25 cellular contexts compared by ENCODE assay signal in the genomic region with DNA sequence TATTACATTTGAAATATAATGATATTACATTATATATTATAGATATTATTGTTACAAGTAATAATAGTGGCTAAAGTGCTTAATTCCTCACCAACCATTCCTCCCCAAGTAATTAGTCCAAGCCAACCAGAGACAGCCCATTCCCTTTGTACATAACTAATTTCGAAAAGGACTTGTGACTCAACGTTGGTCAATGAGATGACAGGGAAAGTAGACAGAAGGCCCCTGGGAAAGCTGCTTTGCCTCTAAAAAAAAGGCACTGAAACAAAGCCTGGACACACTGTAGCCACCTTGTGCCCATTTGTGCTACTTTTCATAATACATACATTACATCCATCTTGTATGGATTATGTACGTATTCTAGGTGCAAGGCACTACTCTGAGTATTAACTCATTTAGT. TPM values are rescaled to one million over a fixed set of nuclear protein-coding genes. Genes with fewer than 3 reads are reported as not detected.
A peak's percentile ranks its signal among the peaks of the same experiment; 100 is the strongest.
DNase-seq lines count a peak whose midpoint lies in the region; ATAC-seq and TF ChIP-seq lines count a peak whose summit lies in the region.
"Had no signal": no experiment of that assay in that cellular context is flagged by ENCODE, and none has a peak within 500 bp of the region (broad histone marks: within the 10 kb centered on the region; RNA-seq: fewer than 3 reads in every experiment).

No MANE protein-coding gene starts in this region.

- no peak for TF ChIP-seq POLR2A in IMR-90 (IDR thresholded peaks at IDR 0.05; ENCODE audit: low read depth, low read length)
- TF ChIP-seq POLR2A in ovary (IDR thresholded peaks at IDR 0.05): no peak

- DNase-seq in IMR-90: no peak
- DNase-seq in adipocyte (ENCODE audit: low read depth): peak; percentile 26
- no peak for DNase-seq in ovary
- DNase-seq in hepatic stellate cell (ENCODE audit: low spot score): no peak
- DNase-seq: activated CD4-positive, alpha-beta T cell treated with anti-CD3 and anti-CD28 coated beads for 36 hours; activated gamma-delta T cell; activated naive CD8-positive, alpha-beta T cell treated with anti-CD3 and anti-CD28 coated beads, Interleukin-2, amount 50 U/mL, for 24 hours; activated T-cell treated with anti-CD3 and anti-CD28 coated beads, Interleukin-2, amount 50 U/mL, for 1 hour; Calu3; DMS79 treated with DMSO at 0.1 percent for 48 hours; mucosa of descending colon; NCI-H1417; NCI-H2081; SK-N-SH; spleen; tibial artery had no signal

- no peak overlapping the region for H2AFZ ChIP-seq in IMR-90 (replicated peaks; ENCODE audit: low read length, poor library complexity)

- H3K4me2 ChIP-seq in BLaER1 treated with 17β-estradiol and CSF1 and Interleukin-3, amounts not matched to agents 10 nM and 100 nM: peak overlapping the region in 7 of 11 experiments; percentile 14 to 91 (median 68); a peak in 12 of 22 replicates
- H3K4me2 ChIP-seq in IMR-90 (ENCODE audit: low read depth, low read length): no peak overlapping the region

- H2BK15ac ChIP-seq in IMR-90 (ENCODE audit: low read depth, low read length): peak overlapping the region; percentile 42; the same call in 1 of the 3 replicates

- intact Hi-C loops in IMR-90 (cut with micrococcal nuclease) (no loop called here), ovary (cut with DNase I) (no loop called here)

- H3K79me1 ChIP-seq in IMR-90 (ENCODE audit: low read depth in 1 of 2, low read length in 2 of 2): no peaks in the 10 kb centered on the region

- H3K4ac ChIP-seq in IMR-90 (ENCODE audit: low read depth, low read length): peak overlapping the region; percentile 34; the same call in 1 of the 2 replicates

- H2BK120ac ChIP-seq in IMR-90 (ENCODE audit: low read depth, low read length): peak overlapping the region; percentile 75; the same call in 1 of the 2 replicates

- H3K36me3 ChIP-seq in BLaER1 treated with 17β-estradiol and CSF1 and Interleukin-3, amounts not matched to agents 10 nM and 100 nM: peaks cover 0 to 20% (median 0%) of the 10 kb centered on the region in 11 experiments; a peak in 3 of 22 replicates
- H3K36me3 ChIP-seq in IMR-90 (ENCODE audit: control insufficient read depth, insufficient read depth, low read length) (no peaks in the 10 kb centered on the region), adipocyte (ENCODE audit: control insufficient read depth, insufficient read depth, low read length, severe bottlenecking) (no peaks in the 10 kb centered on the region), neutrophil (no peaks in the 10 kb centered on the region), ovary (no peaks in the 10 kb centered on the region)
- H3K36me3 ChIP-seq: right atrium auricular region, spleen, tibial artery had no signal

- H2BK5ac ChIP-seq in IMR-90 (ENCODE audit: low read depth, low read length, poor library complexity, severe bottlenecking): no peak overlapping the region

- peaks cover 7% of the 10 kb centered on the region for H3K9me1 ChIP-seq in IMR-90 (ENCODE audit: insufficient read depth, low read length)

- no peak overlapping the region for H4K8ac ChIP-seq in IMR-90 (ENCODE audit: low read depth in 2 of 2, low read length in 2 of 2)

- H3K4me3 ChIP-seq in BLaER1 treated with 17β-estradiol and CSF1 and Interleukin-3, amounts not matched to agents 10 nM and 100 nM: peak overlapping the region in 1 of 10 experiments; percentile 4; a peak in 1 of 20 replicates
- H3K4me3 ChIP-seq in IMR-90 (ENCODE audit: insufficient read depth, low read depth, low read length) (no peak overlapping the region), adipocyte (ENCODE audit: low read length) (no peak overlapping the region), neutrophil (ENCODE audit: low read depth in 1 of 2, low read length in 1 of 2) (no peak overlapping the region), ovary (no peak overlapping the region)
- H3K4me3 ChIP-seq: lung, mucosa of descending colon, right atrium auricular region, spleen, tibial artery had no signal

- no peaks in the 10 kb centered on the region for H3K27me3 ChIP-seq in BLaER1 treated with 17β-estradiol and CSF1 and Interleukin-3, amounts not matched to agents 10 nM and 100 nM
- H3K27me3 ChIP-seq in IMR-90 (ENCODE audit: control insufficient read depth, insufficient read depth, low read length): no peaks in the 10 kb centered on the region
- no peaks in the 10 kb centered on the region for H3K27me3 ChIP-seq in adipocyte (replicated peaks; ENCODE audit: control insufficient read depth, insufficient read depth, low read length)
- no peaks in the 10 kb centered on the region for H3K27me3 ChIP-seq in neutrophil
- no peaks in the 10 kb centered on the region for H3K27me3 ChIP-seq in ovary
- H3K27me3 ChIP-seq: right atrium auricular region, tibial artery had no signal

- 0 out of 2 replicates have a peak overlapping the region, but pooled peaks have one; percentile 6 for H4K91ac ChIP-seq in IMR-90 (ENCODE audit: insufficient read depth, low read depth, low read length)

- no peaks in the 10 kb centered on the region for H4K20me1 ChIP-seq in BLaER1 treated with 17β-estradiol and CSF1 and Interleukin-3, amounts not matched to agents 10 nM and 100 nM
- H4K20me1 ChIP-seq in IMR-90 (ENCODE audit: insufficient read depth, low read length): no peaks in the 10 kb centered on the region

- CTCF ChIA-PET in IMR-90 (lab: Yijun Ruan, JAX): no interaction called here

- POLR2A ChIA-PET in IMR-90 (lab: Charles Lee; ENCODE audit: unreplicated experiment): no interaction called here

- TF ChIP-seq CTCF in IMR-90 (conservative IDR thresholded peaks at IDR 0.05; ENCODE audit: low read depth, low read length) (no peak), neutrophil (IDR thresholded peaks at IDR 0.05) (no peak), ovary (IDR thresholded peaks at IDR 0.05) (no peak)

- H2AK9ac ChIP-seq in IMR-90 (replicated peaks; ENCODE audit: low read depth, low read length, poor library complexity): no peak overlapping the region

- H2BK20ac ChIP-seq in IMR-90 (ENCODE audit: low read depth, low read length): peak overlapping the region; percentile 22; the same call in 1 of the 2 replicates

- no peak for TF ChIP-seq RAD21 in IMR-90 (IDR thresholded peaks at IDR 0.05; ENCODE audit: low read length)

- no peaks in the 10 kb centered on the region for H3K9me3 ChIP-seq in BLaER1 treated with 17β-estradiol and CSF1 and Interleukin-3, amounts not matched to agents 10 nM and 100 nM (replicated peaks in 1 of 11)
- H3K9me3 ChIP-seq in IMR-90 (ENCODE audit: control insufficient read depth, insufficient read depth, low read length): no peaks in the 10 kb centered on the region
- H3K9me3 ChIP-seq in adipocyte (ENCODE audit: control insufficient read depth, low read length): no peaks in the 10 kb centered on the region
- no peaks in the 10 kb centered on the region for H3K9me3 ChIP-seq in neutrophil
- H3K9me3 ChIP-seq in ovary: no peaks in the 10 kb centered on the region
- H3K9me3 ChIP-seq: mucosa of descending colon, right atrium auricular region, SK-N-SH, spleen, tibial artery had no signal

- H3K23ac ChIP-seq in IMR-90 (ENCODE audit: low read depth, low read length): no peak overlapping the region

- no peak for TF ChIP-seq EP300 in ovary (IDR thresholded peaks at IDR 0.05)

- H3K9ac ChIP-seq in BLaER1 treated with 17β-estradiol and CSF1 and Interleukin-3, amounts not matched to agents 10 nM and 100 nM: peak overlapping the region in 4 of 11 experiments; percentile 18 to 57 (median 36); a peak in 6 of 22 replicates
- H3K9ac ChIP-seq in IMR-90 (ENCODE audit: low read depth, low read length) (no peak overlapping the region), adipocyte (ENCODE audit: low read length) (peak overlapping the region; percentile 2)
- H3K9ac ChIP-seq: SK-N-SH had no signal

- no peak overlapping the region for H3K56ac ChIP-seq in IMR-90 (ENCODE audit: extremely low read depth, insufficient read depth, low read length)

- no CpG with 5 or more reads among the region's 3 CpGs for WGBS in IMR-90 (ENCODE audit: extremely low coverage in 2 of 2, insufficient read length in 1 of 2), 2 experiments
- 84 to 90% (median 87%) methylated on average over 3 of the region's 3 CpGs for WGBS in ovary, 3 donors

- no TSS peak for BruUV-seq in IMR-90 (replicated peaks; lab: Mats Ljungman, UMichigan)

- H3K27ac ChIP-seq in BLaER1 treated with 17β-estradiol and CSF1 and Interleukin-3, amounts not matched to agents 10 nM and 100 nM: peak overlapping the region in 10 of 11 experiments; percentile 4 to 74 (median 53); a peak in 18 of 22 replicates
- H3K27ac ChIP-seq in IMR-90 (ENCODE audit: insufficient read depth, low read length) (no peak overlapping the region), neutrophil (peak overlapping the region; percentile 13), ovary (no peak overlapping the region)
- H3K27ac ChIP-seq: C4-2B, spleen, tibial artery had no signal

- no peak overlapping the region for H3K14ac ChIP-seq in IMR-90 (replicated peaks; ENCODE audit: low read depth, low read length)

- in situ Hi-C loops in IMR-90 (cut with MboI; ENCODE audit: low sequenced_read_pairs): no loop called here

- peaks cover 44 to 100% (median 72%) of the 10 kb centered on the region in 10 experiments for H3K4me1 ChIP-seq in BLaER1 treated with 17β-estradiol and CSF1 and Interleukin-3, amounts not matched to agents 10 nM and 100 nM
- H3K4me1 ChIP-seq in IMR-90 (ENCODE audit: control insufficient read depth, insufficient read depth, low read length) (peaks cover 16% of the 10 kb centered on the region), adipocyte (ENCODE audit: control insufficient read depth, insufficient read depth, low read length) (peaks cover 55% of the 10 kb centered on the region), neutrophil (ENCODE audit: control insufficient read depth in 1 of 2, insufficient read depth in 1 of 2, low read depth in 1 of 2, low read length in 1 of 2) (peaks cover 24 to 33% of the 10 kb centered on the region in 2 experiments), ovary (ENCODE audit: insufficient read depth) (peaks cover 10% of the 10 kb centered on the region)

- no peak overlapping the region for H4K5ac ChIP-seq in IMR-90 (ENCODE audit: low read depth, low read length)

- H3K18ac ChIP-seq in IMR-90 (ENCODE audit: low read depth, low read length): no peak overlapping the region

- peak overlapping the region; percentile 62 for H2AK5ac ChIP-seq in IMR-90 (ENCODE audit: low read depth, low read length)

- ATAC-seq in IMR-90 (ENCODE audit: low read depth) (no peak), HG02840 (IDR thresholded peaks at IDR 0.05; ENCODE audit: low FRiP score, unreplicated experiment) (no peak)
- ATAC-seq: activated CD4-positive, alpha-beta T cell treated with anti-CD3 and anti-CD28 coated beads for 36 hours; activated naive CD8-positive, alpha-beta T cell treated with anti-CD3 and anti-CD28 coated beads, Interleukin-2, amount 50 U/mL, for 24 hours; mucosa of descending colon; natural killer cell treated with Interleukin-12 subunit alpha and Interleukin-12 subunit beta and Interleukin-15 and Interleukin-18, amount 100 ng/mL, for 72 hours had no signal

- dilution Hi-C loops in IMR-90 (cut with HindIII; ENCODE audit: low sequenced_read_pairs, unreplicated experiment): no loop called here

RNA-seq across cellular contexts. Expression of a gene that starts 28.8 kb away (rescaled TPM):
- total RNA-seq in IMR-90 (2012; rRNA removed) (1.7 and 2.3 TPM in 2 replicates), ovary (1 to 10 TPM in 6 of 7 donors, under 1 TPM in 1; 0.78 to 9.9 (median 5.9) TPM)
- polyA plus RNA-seq in IMR-90 (2012; rRNA removed) (0.83 and 1.0 TPM in 2 replicates), ovary (10 to 100 TPM in 1 of 2 donors, 1 to 10 TPM in 1; 3.0 to 20.7 TPM)
- polyA plus RNA-seq in IMR-90 (2012; cell fraction: cytosol; rRNA removed): 0.35 and 0.63 TPM in 2 replicates
- polyA plus RNA-seq in IMR-90 (2012; cell fraction: nucleus; rRNA removed; ENCODE audit: low replicate concordance): 0.21 and 0.54 TPM in 2 replicates
- total RNA-seq: activated CD4-positive, alpha-beta T cell treated with anti-CD3 and anti-CD28 coated beads for 36 hours; activated CD8-positive, alpha-beta memory T cell treated with anti-CD3 and anti-CD28 coated beads for 36 hours; Calu3; natural killer cell treated with Interleukin-12 subunit alpha and Interleukin-12 subunit beta and Interleukin-15 and Interleukin-18, amount 100 ng/mL, for 72 hours; T-helper 2 cell treated with Interferon-gamma antibody and Interleukin-4, amounts not matched to agents 100 ng/mL and 5 ng/mL, for 36 hours had no signal

Comparison
In these comparisons a context has a peak if more than half of its experiments do, and no peak if none do; other contexts are left out.
1. H3K27ac ChIP-seq: peak in BLaER1 treated with 17β-estradiol and CSF1 and Interleukin-3, amounts not matched to agents 10 nM and 100 nM (10 of 11) and neutrophil (single experiment); none in IMR-90 (single experiment) and ovary (0 of 2).